In genomic region chr15:92930061-92930460, GRCh38 we compare ENCODE assay signal across 2 cellular contexts.
TF ChIP-seq lines count a peak whose summit lies in the region.

No MANE protein-coding gene starts in this region.

TF ChIP-seq in HepG2, 621 proteins besides CTCF, POLR2A, EP300 and RAD21:
- TF ChIP-seq DBP (CRISPR knock-in tag; IDR thresholded peaks at IDR 0.05; ENCODE audit: not compliant biosample characterization) (no peak), RBM22 (optimal IDR thresholded peaks at IDR 0.05; ENCODE audit: low read length) (peak; percentile 19), RAD51 (IDR thresholded peaks at IDR 0.05; ENCODE audit: borderline replicate concordance) (no peak), NPAS2 (CRISPR knock-in tag; IDR thresholded peaks at IDR 0.05; ENCODE audit: borderline replicate concordance) (no peak)

TF ChIP-seq in WTC11, 78 proteins besides CTCF, POLR2A, EP300 and RAD21 (continued from another document):
- TF ChIP-seq PRDM15 (CRISPR knock-in tag; IDR thresholded peaks at IDR 0.05) (no peak), NFATC4 (CRISPR knock-in tag; IDR thresholded peaks at IDR 0.05) (no peak), SMAD4 (CRISPR knock-in tag; IDR thresholded peaks at IDR 0.05) (no peak), CBFB (CRISPR knock-in tag; IDR thresholded peaks at IDR 0.05; ENCODE audit: low read depth) (no peak), CREM (CRISPR knock-in tag; IDR thresholded peaks at IDR 0.05) (no peak), GABPB1 (CRISPR knock-in tag; IDR thresholded peaks at IDR 0.05) (no peak), JAZF1 (CRISPR knock-in tag; IDR thresholded peaks at IDR 0.05) (no peak), FOXJ3 (CRISPR knock-in tag; IDR thresholded peaks at IDR 0.05; ENCODE audit: borderline replicate concordance) (no peak), MAX (CRISPR knock-in tag; IDR thresholded peaks at IDR 0.05) (no peak)
- TF ChIP-seq, protein P1, sequence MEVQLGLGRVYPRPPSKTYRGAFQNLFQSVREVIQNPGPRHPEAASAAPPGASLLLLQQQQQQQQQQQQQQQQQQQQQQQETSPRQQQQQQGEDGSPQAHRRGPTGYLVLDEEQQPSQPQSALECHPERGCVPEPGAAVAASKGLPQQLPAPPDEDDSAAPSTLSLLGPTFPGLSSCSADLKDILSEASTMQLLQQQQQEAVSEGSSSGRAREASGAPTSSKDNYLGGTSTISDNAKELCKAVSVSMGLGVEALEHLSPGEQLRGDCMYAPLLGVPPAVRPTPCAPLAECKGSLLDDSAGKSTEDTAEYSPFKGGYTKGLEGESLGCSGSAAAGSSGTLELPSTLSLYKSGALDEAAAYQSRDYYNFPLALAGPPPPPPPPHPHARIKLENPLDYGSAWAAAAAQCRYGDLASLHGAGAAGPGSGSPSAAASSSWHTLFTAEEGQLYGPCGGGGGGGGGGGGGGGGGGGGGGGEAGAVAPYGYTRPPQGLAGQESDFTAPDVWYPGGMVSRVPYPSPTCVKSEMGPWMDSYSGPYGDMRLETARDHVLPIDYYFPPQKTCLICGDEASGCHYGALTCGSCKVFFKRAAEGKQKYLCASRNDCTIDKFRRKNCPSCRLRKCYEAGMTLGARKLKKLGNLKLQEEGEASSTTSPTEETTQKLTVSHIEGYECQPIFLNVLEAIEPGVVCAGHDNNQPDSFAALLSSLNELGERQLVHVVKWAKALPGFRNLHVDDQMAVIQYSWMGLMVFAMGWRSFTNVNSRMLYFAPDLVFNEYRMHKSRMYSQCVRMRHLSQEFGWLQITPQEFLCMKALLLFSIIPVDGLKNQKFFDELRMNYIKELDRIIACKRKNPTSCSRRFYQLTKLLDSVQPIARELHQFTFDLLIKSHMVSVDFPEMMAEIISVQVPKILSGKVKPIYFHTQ (CRISPR knock-in tag; IDR thresholded peaks at IDR 0.05): no peak
- TF ChIP-seq, protein P2, sequence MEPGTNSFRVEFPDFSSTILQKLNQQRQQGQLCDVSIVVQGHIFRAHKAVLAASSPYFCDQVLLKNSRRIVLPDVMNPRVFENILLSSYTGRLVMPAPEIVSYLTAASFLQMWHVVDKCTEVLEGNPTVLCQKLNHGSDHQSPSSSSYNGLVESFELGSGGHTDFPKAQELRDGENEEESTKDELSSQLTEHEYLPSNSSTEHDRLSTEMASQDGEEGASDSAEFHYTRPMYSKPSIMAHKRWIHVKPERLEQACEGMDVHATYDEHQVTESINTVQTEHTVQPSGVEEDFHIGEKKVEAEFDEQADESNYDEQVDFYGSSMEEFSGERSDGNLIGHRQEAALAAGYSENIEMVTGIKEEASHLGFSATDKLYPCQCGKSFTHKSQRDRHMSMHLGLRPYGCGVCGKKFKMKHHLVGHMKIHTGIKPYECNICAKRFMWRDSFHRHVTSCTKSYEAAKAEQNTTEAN (CRISPR knock-in tag; IDR thresholded peaks at IDR 0.05): no peak
